Comparison of ENCODE assay signal across 34 cellular contexts in genomic region chr2:219054956-219055903, GRCh38. TPM values are rescaled to one million over a fixed set of nuclear protein-coding genes. Genes with fewer than 3 reads are reported as not detected.
"Had no signal": no experiment of that assay in that cellular context is flagged by ENCODE, and none has a peak within 500 bp of the region (broad histone marks: within the 10 kb centered on the region; RNA-seq: fewer than 3 reads in every experiment).

No MANE protein-coding gene starts in this region.

- ATAC-seq: activated CD4-positive, alpha-beta T cell treated with anti-CD3 and anti-CD28 coated beads for 36 hours; activated CD8-positive, alpha-beta memory T cell treated with anti-CD3 and anti-CD28 coated beads, Interleukin-2, amount 10 ng/mL, durations not matched to agents 7 days and 5 days; activated CD8-positive, alpha-beta T cell treated with anti-CD3 and anti-CD28 coated beads, Interleukin-2, amount 10 ng/mL, durations not matched to agents 7 days and 5 days; activated naive CD8-positive, alpha-beta T cell treated with anti-CD3 and anti-CD28 coated beads, Interleukin-2, amount 50 U/mL, for 24 hours; body of pancreas; effector memory CD8-positive, alpha-beta T cell; foreskin keratinocyte; gastrocnemius medialis had no signal

- H3K27ac Mint-ChIP-seq: activated CD4-positive, alpha-beta memory T cell treated with anti-CD3 and anti-CD28 coated beads for 36 hours; activated CD4-positive, alpha-beta T cell treated with anti-CD3 and anti-CD28 coated beads for 36 hours; activated CD4-positive, alpha-beta T cell treated with anti-CD3 and anti-CD28 coated beads, Interleukin-2, amount 10 ng/mL, durations not matched to agents 24 days and 14 days; activated CD8-positive, alpha-beta memory T cell treated with anti-CD3 and anti-CD28 coated beads, Interleukin-2, amount 10 ng/mL, durations not matched to agents 7 days and 5 days; activated CD8-positive, alpha-beta T cell treated with anti-CD3 and anti-CD28 coated beads, Interleukin-2, amount 10 ng/mL, durations not matched to agents 7 days and 5 days; activated naive CD4-positive, alpha-beta T cell treated with anti-CD3 and anti-CD28 coated beads for 36 hours; activated naive CD4-positive, alpha-beta T cell treated with anti-CD3 and anti-CD28 coated beads, Interleukin-2, amount 50 U/mL, for 24 hours; activated naive CD8-positive, alpha-beta T cell treated with anti-CD3 and anti-CD28 coated beads for 36 hours; activated naive CD8-positive, alpha-beta T cell treated with anti-CD3 and anti-CD28 coated beads, Interleukin-2, amount 50 U/mL, for 24 hours; activated T-helper 1 cell treated with anti-CD3 and anti-CD28 coated beads, Interleukin-12 subunit alpha, Interleukin-12 subunit beta, Interleukin-2, Interleukin-4 antibody, amounts not matched to agents 30 ng/mL and 10 ng/mL and 1 ng/mL, durations not matched to agents 14 hours and 24 hours and 36 hours; activated T-helper 2 cell treated with anti-CD3 and anti-CD28 coated beads, Interferon-gamma antibody, Interleukin-2, Interleukin-4, amounts not matched to agents 10 μg/mL and 5 μg/mL and 100 μg/mL, durations not matched to agents 14 hours and 24 hours and 36 hours; effector memory CD8-positive, alpha-beta T cell had no signal

- H3K9me3 ChIP-seq: adrenal gland, body of pancreas, esophagus muscularis mucosa, gastrocnemius medialis had no signal

- H3K36me3 ChIP-seq: adrenal gland, esophagus muscularis mucosa, gastrocnemius medialis had no signal

- DNase-seq: activated CD4-positive, alpha-beta memory T cell treated with anti-CD3 and anti-CD28 coated beads for 36 hours; activated CD4-positive, alpha-beta T cell treated with anti-CD3 and anti-CD28 coated beads for 36 hours; activated CD4-positive, alpha-beta T cell treated with anti-CD3 and anti-CD28 coated beads, Interleukin-2, amount 10 ng/mL, durations not matched to agents 24 days and 14 days; activated CD4-positive, CD25-positive, alpha-beta regulatory T cell; activated CD4-positive, CD25-positive, alpha-beta regulatory T cell treated with anti-CD3 and anti-CD28 coated beads, Interleukin-2, amount 50 U/mL, for 72 hours; activated CD8-positive, alpha-beta memory T cell treated with anti-CD3 and anti-CD28 coated beads, Interleukin-2, amount 10 ng/mL, durations not matched to agents 7 days and 5 days; activated CD8-positive, alpha-beta memory T cell treated with anti-CD3 and anti-CD28 coated beads, Interleukin-2, amount 50 U/mL, for 4 hours; activated CD8-positive, alpha-beta T cell treated with anti-CD3 and anti-CD28 coated beads, Interleukin-2, amount 10 ng/mL, durations not matched to agents 7 days and 5 days; activated effector memory CD4-positive, alpha-beta T cell treated with anti-CD3 and anti-CD28 coated beads, Interleukin-2, amount 50 U/mL, for 16 hours; activated naive CD4-positive, alpha-beta T cell treated with anti-CD3 and anti-CD28 coated beads for 36 hours; activated naive CD8-positive, alpha-beta T cell treated with anti-CD3 and anti-CD28 coated beads for 36 hours; activated naive CD8-positive, alpha-beta T cell treated with anti-CD3 and anti-CD28 coated beads, Interleukin-2, amount 50 U/mL, for 24 hours; activated T-cell treated with anti-CD3 and anti-CD28 coated beads, Interleukin-2, amount 50 U/mL, for 1 hour; activated T-cell treated with anti-CD3 and anti-CD28 coated beads, Interleukin-2, amount 50 U/mL, for 48 hours; adrenal gland; amygdala; aorta; body of pancreas; caudate nucleus; cortex of kidney; dermis blood vessel endothelial cell; effector CD4-positive, alpha-beta T cell; effector memory CD8-positive, alpha-beta T cell; erythroblast; foreskin keratinocyte; gastrocnemius medialis; T-helper 2 cell had no signal

- H3K36me3 Mint-ChIP-seq: activated CD4-positive, alpha-beta memory T cell treated with anti-CD3 and anti-CD28 coated beads for 36 hours; activated CD8-positive, alpha-beta memory T cell treated with anti-CD3 and anti-CD28 coated beads, Interleukin-2, amount 10 ng/mL, durations not matched to agents 7 days and 5 days; activated naive CD4-positive, alpha-beta T cell treated with anti-CD3 and anti-CD28 coated beads, Interleukin-2, amount 50 U/mL, for 24 hours; activated naive CD8-positive, alpha-beta T cell treated with anti-CD3 and anti-CD28 coated beads for 36 hours had no signal

- H3K4me3 ChIP-seq: adrenal gland, body of pancreas, esophagus muscularis mucosa, gastrocnemius medialis had no signal

- H3K9me3 Mint-ChIP-seq: activated CD4-positive, alpha-beta memory T cell treated with anti-CD3 and anti-CD28 coated beads for 36 hours; activated CD4-positive, alpha-beta T cell treated with anti-CD3 and anti-CD28 coated beads, Interleukin-2, amount 10 ng/mL, durations not matched to agents 24 days and 14 days; activated naive CD4-positive, alpha-beta T cell treated with anti-CD3 and anti-CD28 coated beads for 36 hours; activated naive CD4-positive, alpha-beta T cell treated with anti-CD3 and anti-CD28 coated beads, Interleukin-2, amount 50 U/mL, for 24 hours; activated naive CD8-positive, alpha-beta T cell treated with anti-CD3 and anti-CD28 coated beads for 36 hours; activated naive CD8-positive, alpha-beta T cell treated with anti-CD3 and anti-CD28 coated beads, Interleukin-2, amount 50 U/mL, for 24 hours; activated T-helper 1 cell treated with anti-CD3 and anti-CD28 coated beads, Interleukin-12 subunit alpha, Interleukin-12 subunit beta, Interleukin-2, Interleukin-4 antibody, amounts not matched to agents 30 ng/mL and 10 ng/mL and 1 ng/mL, durations not matched to agents 14 hours and 24 hours and 36 hours; activated T-helper 2 cell treated with anti-CD3 and anti-CD28 coated beads, Interferon-gamma antibody, Interleukin-2, Interleukin-4, amounts not matched to agents 10 μg/mL and 5 μg/mL and 100 μg/mL, durations not matched to agents 14 hours and 24 hours and 36 hours; effector memory CD8-positive, alpha-beta T cell had no signal

- H3K4me1 ChIP-seq: foreskin keratinocyte had no signal

- H3K27ac ChIP-seq: adrenal gland, body of pancreas, esophagus muscularis mucosa, foreskin keratinocyte, gastrocnemius medialis had no signal

- H3K4me3 Mint-ChIP-seq: activated CD4-positive, alpha-beta memory T cell treated with anti-CD3 and anti-CD28 coated beads for 36 hours; activated CD4-positive, alpha-beta T cell treated with anti-CD3 and anti-CD28 coated beads for 36 hours; activated CD4-positive, alpha-beta T cell treated with anti-CD3 and anti-CD28 coated beads, Interleukin-2, amount 10 ng/mL, durations not matched to agents 24 days and 14 days; activated CD8-positive, alpha-beta memory T cell treated with anti-CD3 and anti-CD28 coated beads, Interleukin-2, amount 10 ng/mL, durations not matched to agents 7 days and 5 days; activated CD8-positive, alpha-beta T cell treated with anti-CD3 and anti-CD28 coated beads, Interleukin-2, amount 10 ng/mL, durations not matched to agents 7 days and 5 days; activated naive CD4-positive, alpha-beta T cell treated with anti-CD3 and anti-CD28 coated beads for 36 hours; activated naive CD4-positive, alpha-beta T cell treated with anti-CD3 and anti-CD28 coated beads, Interleukin-2, amount 50 U/mL, for 24 hours; activated naive CD8-positive, alpha-beta T cell treated with anti-CD3 and anti-CD28 coated beads for 36 hours; activated naive CD8-positive, alpha-beta T cell treated with anti-CD3 and anti-CD28 coated beads, Interleukin-2, amount 50 U/mL, for 24 hours; activated T-helper 1 cell treated with anti-CD3 and anti-CD28 coated beads, Interleukin-12 subunit alpha, Interleukin-12 subunit beta, Interleukin-2, Interleukin-4 antibody, amounts not matched to agents 30 ng/mL and 10 ng/mL and 1 ng/mL, durations not matched to agents 14 hours and 24 hours and 36 hours; effector memory CD8-positive, alpha-beta T cell had no signal

RNA-seq across cellular contexts. Expression of gene IHH, which starts 5.5 kb away (rescaled TPM):
- total RNA-seq: activated CD4-positive, alpha-beta T cell treated with anti-CD3 and anti-CD28 coated beads, Interleukin-2, amount 10 ng/mL, durations not matched to agents 24 days and 14 days; activated CD8-positive, alpha-beta memory T cell treated with anti-CD3 and anti-CD28 coated beads for 36 hours; activated CD8-positive, alpha-beta memory T cell treated with anti-CD3 and anti-CD28 coated beads, Interleukin-2, amount 10 ng/mL, durations not matched to agents 7 days and 5 days; activated CD8-positive, alpha-beta T cell treated with anti-CD3 and anti-CD28 coated beads, Interleukin-2, amount 10 ng/mL, durations not matched to agents 7 days and 5 days; activated naive CD4-positive, alpha-beta T cell treated with anti-CD3 and anti-CD28 coated beads for 36 hours; activated naive CD8-positive, alpha-beta T cell treated with anti-CD3 and anti-CD28 coated beads for 36 hours; activated T-helper 1 cell treated with anti-CD3 and anti-CD28 coated beads, Interleukin-12 subunit alpha, Interleukin-12 subunit beta, Interleukin-2, Interleukin-4 antibody, amounts not matched to agents 30 ng/mL and 10 ng/mL and 1 ng/mL, durations not matched to agents 14 hours and 24 hours and 36 hours; activated T-helper 2 cell treated with anti-CD3 and anti-CD28 coated beads, Interferon-gamma antibody, Interleukin-2, Interleukin-4, amounts not matched to agents 10 μg/mL and 5 μg/mL and 100 μg/mL, durations not matched to agents 14 hours and 24 hours and 36 hours; aorta; chondrocyte; dermis blood vessel endothelial cell; esophagus muscularis mucosa; foreskin keratinocyte; T-helper 1 cell treated with Interleukin-12 subunit alpha and Interleukin-12 subunit beta and Interleukin-4 antibody, amounts not matched to agents 30 ng/mL and 1 ng/mL, for 36 hours had no signal

RNA-seq across cellular contexts. Expression of gene CFAP65, which starts 13.9 kb away (rescaled TPM):
- total RNA-seq: activated CD4-positive, alpha-beta memory T cell treated with anti-CD3 and anti-CD28 coated beads for 36 hours; activated CD4-positive, alpha-beta T cell treated with anti-CD3 and anti-CD28 coated beads for 36 hours; activated CD4-positive, alpha-beta T cell treated with anti-CD3 and anti-CD28 coated beads, Interleukin-2, amount 10 ng/mL, durations not matched to agents 24 days and 14 days; activated CD8-positive, alpha-beta memory T cell treated with anti-CD3 and anti-CD28 coated beads for 36 hours; activated CD8-positive, alpha-beta memory T cell treated with anti-CD3 and anti-CD28 coated beads, Interleukin-2, amount 10 ng/mL, durations not matched to agents 7 days and 5 days; activated CD8-positive, alpha-beta T cell treated with anti-CD3 and anti-CD28 coated beads, Interleukin-2, amount 10 ng/mL, durations not matched to agents 7 days and 5 days; activated naive CD4-positive, alpha-beta T cell treated with anti-CD3 and anti-CD28 coated beads for 36 hours; activated naive CD8-positive, alpha-beta T cell treated with anti-CD3 and anti-CD28 coated beads for 36 hours; activated T-helper 1 cell treated with anti-CD3 and anti-CD28 coated beads, Interleukin-12 subunit alpha, Interleukin-12 subunit beta, Interleukin-2, Interleukin-4 antibody, amounts not matched to agents 30 ng/mL and 10 ng/mL and 1 ng/mL, durations not matched to agents 14 hours and 24 hours and 36 hours; activated T-helper 2 cell treated with anti-CD3 and anti-CD28 coated beads, Interferon-gamma antibody, Interleukin-2, Interleukin-4, amounts not matched to agents 10 μg/mL and 5 μg/mL and 100 μg/mL, durations not matched to agents 14 hours and 24 hours and 36 hours; aorta; body of pancreas; chondrocyte; dermis blood vessel endothelial cell; esophagus muscularis mucosa; foreskin keratinocyte; T-helper 1 cell treated with Interleukin-12 subunit alpha and Interleukin-12 subunit beta and Interleukin-4 antibody, amounts not matched to agents 30 ng/mL and 1 ng/mL, for 36 hours had no signal
